ENCODE assay signal across 8 cellular contexts in genomic region chr6:26328265-26328844, GRCh38. TPM values are rescaled to one million over a fixed set of nuclear protein-coding genes. Genes with fewer than 3 reads are reported as not detected.
DNase-seq lines count a peak whose midpoint lies in the region; ATAC-seq and TF ChIP-seq lines count a peak whose summit lies in the region.

No MANE protein-coding gene starts in this region.

- in situ Hi-C loops in GM13977 (cut with MboI; ENCODE audit: low pct_unique_long_range_greater_than_20kb, low sequenced_read_pairs, unreplicated experiment) = no loop called here

- H3K27ac Mint-ChIP-seq in activated T-helper 1 cell treated with anti-CD3 and anti-CD28 coated beads, Interleukin-12 subunit alpha, Interleukin-12 subunit beta, Interleukin-2, Interleukin-4 antibody, amounts not matched to agents 30 ng/mL and 10 ng/mL and 1 ng/mL, durations not matched to agents 14 hours and 24 hours and 36 hours = peak overlapping the region; percentile 40

- peak overlapping the region; percentile 34 for H2BK120ac ChIP-seq in mesenchymal stem cell (ENCODE audit: low read depth, low read length)

- H3K36me3 Mint-ChIP-seq in activated T-helper 1 cell treated with anti-CD3 and anti-CD28 coated beads, Interleukin-12 subunit alpha, Interleukin-12 subunit beta, Interleukin-2, Interleukin-4 antibody, amounts not matched to agents 30 ng/mL and 10 ng/mL and 1 ng/mL, durations not matched to agents 14 hours and 24 hours and 36 hours (ENCODE audit: low read depth) = no peaks in the 10 kb centered on the region

- intact Hi-C loops in activated T-helper 1 cell treated with anti-CD3 and anti-CD28 coated beads, Interleukin-12 subunit alpha, Interleukin-12 subunit beta, Interleukin-2, Interleukin-4 antibody, amounts not matched to agents 30 ng/mL and 10 ng/mL and 1 ng/mL, durations not matched to agents 14 hours and 24 hours and 36 hours (cut with micrococcal nuclease) = loop anchor here (1.0 to 10.0 kb wide), 3 partner anchors 226 to 766 kb away; no protein-coding TSS in a partner anchor

- no peak overlapping the region for H3K18ac ChIP-seq in mesenchymal stem cell (ENCODE audit: low read depth in 1 of 2, low read length in 2 of 2)

- no peak overlapping the region for H2AFZ ChIP-seq in DND-41 (ENCODE audit: low read depth, low read length)
- no peak overlapping the region for H2AFZ ChIP-seq in mesenchymal stem cell (ENCODE audit: low read depth, low read length)

- no peak overlapping the region for H4K91ac ChIP-seq in mesenchymal stem cell (ENCODE audit: low read length)

- H3K4me3 Mint-ChIP-seq in activated T-helper 1 cell treated with anti-CD3 and anti-CD28 coated beads, Interleukin-12 subunit alpha, Interleukin-12 subunit beta, Interleukin-2, Interleukin-4 antibody, amounts not matched to agents 30 ng/mL and 10 ng/mL and 1 ng/mL, durations not matched to agents 14 hours and 24 hours and 36 hours = peak overlapping the region; percentile 69

- no peaks in the 10 kb centered on the region for H3K79me2 ChIP-seq in DND-41 (ENCODE audit: insufficient read depth, low read length)

- no peaks in the 10 kb centered on the region for H3K9me3 Mint-ChIP-seq in activated T-helper 1 cell treated with anti-CD3 and anti-CD28 coated beads, Interleukin-12 subunit alpha, Interleukin-12 subunit beta, Interleukin-2, Interleukin-4 antibody, amounts not matched to agents 30 ng/mL and 10 ng/mL and 1 ng/mL, durations not matched to agents 14 hours and 24 hours and 36 hours

- no peak overlapping the region for H3K14ac ChIP-seq in mesenchymal stem cell (ENCODE audit: low read length in 2 of 2)

- H3K4me1 Mint-ChIP-seq in activated T-helper 1 cell treated with anti-CD3 and anti-CD28 coated beads, Interleukin-12 subunit alpha, Interleukin-12 subunit beta, Interleukin-2, Interleukin-4 antibody, amounts not matched to agents 30 ng/mL and 10 ng/mL and 1 ng/mL, durations not matched to agents 14 hours and 24 hours and 36 hours (ENCODE audit: low read depth) = peaks cover 61% of the 10 kb centered on the region

- TF ChIP-seq CTCF in DND-41 (IDR thresholded peaks at IDR 0.05; ENCODE audit: borderline replicate concordance, extremely low read depth, low read length, poor library complexity, severe bottlenecking) = no peak
- TF ChIP-seq CTCF in right atrium auricular region (IDR thresholded peaks at IDR 0.05) = no peak
- TF ChIP-seq CTCF in GM13977 (IDR thresholded peaks at IDR 0.05; ENCODE audit: extremely low read depth, insufficient read depth, missing control alignments) = no peak

- H3K36me3 ChIP-seq in DND-41 (ENCODE audit: insufficient read depth, low read length) = no peaks in the 10 kb centered on the region
- no peaks in the 10 kb centered on the region for H3K36me3 ChIP-seq in mesenchymal stem cell (ENCODE audit: control insufficient read depth in 1 of 2, insufficient read depth in 2 of 2, low read depth in 1 of 2, low read length in 2 of 2)
- H3K36me3 ChIP-seq in right atrium auricular region = no peaks in the 10 kb centered on the region

- H2BK15ac ChIP-seq in mesenchymal stem cell (ENCODE audit: low read depth, poor library complexity, severe bottlenecking) = no peak overlapping the region

- H3K4me2 ChIP-seq in DND-41 (ENCODE audit: insufficient read depth, low read length) = peak overlapping the region; percentile 44; the same call in 1 of the 2 replicates
- H3K4me2 ChIP-seq in mesenchymal stem cell (ENCODE audit: low read length, poor library complexity, severe bottlenecking) = peak overlapping the region; percentile 47

- H3K4me3 ChIP-seq in DND-41 (ENCODE audit: low read depth in 1 of 2, low read length in 2 of 2) = no peak overlapping the region
- H3K4me3 ChIP-seq in mesenchymal stem cell (ENCODE audit: insufficient read depth in 1 of 2, low read depth in 1 of 2, low read length in 2 of 2) = peak overlapping the region in 1 of 2 experiments; percentile 72
- H3K4me3 ChIP-seq in right atrium auricular region = no peak overlapping the region

- H4K20me1 ChIP-seq in DND-41 (ENCODE audit: insufficient read depth, low read length) = no peaks in the 10 kb centered on the region

- H4K8ac ChIP-seq in mesenchymal stem cell (ENCODE audit: low read length) = no peak overlapping the region

- no peak overlapping the region for H2BK5ac ChIP-seq in mesenchymal stem cell (ENCODE audit: low read depth, low read length, poor library complexity, severe bottlenecking)

- H3K9ac ChIP-seq in DND-41 (ENCODE audit: low read depth, low read length) (no peak overlapping the region), mesenchymal stem cell (ENCODE audit: low read length) (peak overlapping the region; percentile 63)

- DNase-seq in DND-41 (no peak), HT1080 (ENCODE audit: low read depth) (peak; percentile 87), mesenchymal stem cell (peak; percentile 49), right atrium auricular region (ENCODE audit: low spot score) (no peak), GM13977 (ENCODE audit: low spot score) (no peak), HPDE6-E6E7 (ENCODE audit: extremely low spot score) (no peak), dermis blood vessel endothelial cell (no peak)
- no peak for DNase-seq in activated T-helper 1 cell treated with anti-CD3 and anti-CD28 coated beads, Interleukin-12 subunit alpha, Interleukin-12 subunit beta, Interleukin-2, Interleukin-4 antibody, amounts not matched to agents 30 ng/mL and 10 ng/mL and 1 ng/mL, durations not matched to agents 14 hours and 24 hours and 36 hours (ENCODE audit: low spot score)

- peaks cover 11% of the 10 kb centered on the region for H3K27me3 ChIP-seq in DND-41 (ENCODE audit: insufficient read depth, low read length, poor library complexity)
- H3K27me3 ChIP-seq in mesenchymal stem cell (ENCODE audit: control insufficient read depth in 1 of 2, insufficient read depth in 1 of 2, low read length in 2 of 2) = peaks cover 0 to 24% of the 10 kb centered on the region in 2 experiments
- H3K27me3 ChIP-seq in right atrium auricular region = peaks cover 38 to 39% of the 10 kb centered on the region in 2 donors

- no peaks in the 10 kb centered on the region for H3K79me1 ChIP-seq in mesenchymal stem cell (replicated peaks; ENCODE audit: low read length, poor library complexity, severe bottlenecking)

- no peaks in the 10 kb centered on the region for H3K9me3 ChIP-seq in DND-41 (ENCODE audit: insufficient read depth, low read length, severe bottlenecking)
- H3K9me3 ChIP-seq in mesenchymal stem cell (ENCODE audit: control insufficient read depth, low read length) = no peaks in the 10 kb centered on the region
- no peaks in the 10 kb centered on the region for H3K9me3 ChIP-seq in right atrium auricular region

- 14% methylated on average over 8 of the region's 13 CpGs for WGBS in mesenchymal stem cell

- peaks cover 23% of the 10 kb centered on the region for H3K27me3 Mint-ChIP-seq in activated T-helper 1 cell treated with anti-CD3 and anti-CD28 coated beads, Interleukin-12 subunit alpha, Interleukin-12 subunit beta, Interleukin-2, Interleukin-4 antibody, amounts not matched to agents 30 ng/mL and 10 ng/mL and 1 ng/mL, durations not matched to agents 14 hours and 24 hours and 36 hours (ENCODE audit: insufficient read depth)

- H3K23ac ChIP-seq in mesenchymal stem cell (ENCODE audit: low read length in 2 of 2) = no peak overlapping the region

- no peak overlapping the region for H2BK12ac ChIP-seq in mesenchymal stem cell (ENCODE audit: low read length in 2 of 2)

- no peak overlapping the region for H3K4ac ChIP-seq in mesenchymal stem cell (ENCODE audit: low read depth in 1 of 2, low read length in 2 of 2)

- H3K27ac ChIP-seq in DND-41 (ENCODE audit: low read length) (no peak overlapping the region), mesenchymal stem cell (ENCODE audit: low read length, poor library complexity, severe bottlenecking) (no peak overlapping the region), right atrium auricular region (no peak overlapping the region)

- H3K4me1 ChIP-seq in DND-41 (ENCODE audit: insufficient read depth, low read length) = peaks cover 14% of the 10 kb centered on the region
- H3K4me1 ChIP-seq in mesenchymal stem cell (ENCODE audit: control insufficient read depth, insufficient read depth, low read depth, low read length) = peaks cover 2% of the 10 kb centered on the region
- H3K4me1 ChIP-seq in right atrium auricular region = no peaks in the 10 kb centered on the region

- H2AK5ac ChIP-seq in mesenchymal stem cell (ENCODE audit: low read length, severe bottlenecking) = no peak overlapping the region

- no peak for ATAC-seq in DND-41 (ENCODE audit: insufficient read depth, low read depth)

RNA-seq across cellular contexts. Expression of gene BTN3A2, which starts 36.6 kb away (rescaled TPM):
- 14.8 and 16.1 TPM in 2 replicates for total RNA-seq in HT1080 (2014; rRNA removed; shearing (Covaris generic))
- 21.6 and 28.0 TPM in 2 replicates for polyA plus RNA-seq in HT1080 (2015; cell fraction: cytosol; rRNA removed)
- polyA plus RNA-seq in HT1080 (2015; cell fraction: nucleus; rRNA removed) = 28.0 and 32.3 TPM in 2 replicates
- 45.3 and 51.8 TPM in 2 replicates for total RNA-seq in activated T-helper 1 cell treated with anti-CD3 and anti-CD28 coated beads, Interleukin-12 subunit alpha, Interleukin-12 subunit beta, Interleukin-2, Interleukin-4 antibody, amounts not matched to agents 30 ng/mL and 10 ng/mL and 1 ng/mL, durations not matched to agents 14 hours and 24 hours and 36 hours
- polyA plus RNA-seq in mesenchymal stem cell (2013, experiment 1 of 2) = 31.1 TPM
- polyA plus RNA-seq in mesenchymal stem cell (2013, experiment 2 of 2) = 32.3 TPM
- total RNA-seq in right atrium auricular region = 10 to 100 TPM in 1 of 2 donors, 1 to 10 TPM in 1; 6.5 to 12.9 TPM
- 28.8 and 44.4 TPM in 2 replicates for total RNA-seq in dermis blood vessel endothelial cell

RNA-seq across cellular contexts. Expression of gene BTN2A2, which starts 54.6 kb away (rescaled TPM):
- total RNA-seq in HT1080 (2014; rRNA removed; shearing (Covaris generic)) = 3.0 and 5.6 TPM in 2 replicates
- polyA plus RNA-seq in HT1080 (2015; cell fraction: cytosol; rRNA removed) = 4.0 and 4.5 TPM in 2 replicates
- 15.0 and 18.1 TPM in 2 replicates for polyA plus RNA-seq in HT1080 (2015; cell fraction: nucleus; rRNA removed)
- total RNA-seq in activated T-helper 1 cell treated with anti-CD3 and anti-CD28 coated beads, Interleukin-12 subunit alpha, Interleukin-12 subunit beta, Interleukin-2, Interleukin-4 antibody, amounts not matched to agents 30 ng/mL and 10 ng/mL and 1 ng/mL, durations not matched to agents 14 hours and 24 hours and 36 hours = 21.7 and 25.4 TPM in 2 replicates
- polyA plus RNA-seq in mesenchymal stem cell (2013, experiment 1 of 2) = 14.4 TPM
- 13.8 TPM for polyA plus RNA-seq in mesenchymal stem cell (2013, experiment 2 of 2)
- total RNA-seq in right atrium auricular region (1 to 10 TPM; 2.6 to 4.4 TPM), dermis blood vessel endothelial cell (13.8 and 15.0 TPM in 2 replicates)

Comparison
In these comparisons a context has a peak if more than half of its experiments do, and no peak if none do; other contexts are left out.
1. DNase-seq: peak in HT1080 (single experiment) and mesenchymal stem cell (single experiment); none in DND-41 (single experiment), activated T-helper 1 cell treated with anti-CD3 and anti-CD28 coated beads, Interleukin-12 subunit alpha, Interleukin-12 subunit beta, Interleukin-2, Interleukin-4 antibody, amounts not matched to agents 30 ng/mL and 10 ng/mL and 1 ng/mL, durations not matched to agents 14 hours and 24 hours and 36 hours (single experiment), right atrium auricular region (single experiment), GM13977 (single experiment), HPDE6-E6E7 (single experiment) and dermis blood vessel endothelial cell (single experiment).